1 cellular context compared by ENCODE assay signal in genomic region chr14:60248697-60249314, GRCh38.
TF ChIP-seq lines count a peak whose summit lies in the region.

Gene PPM1A, plus strand, starts transcription at chr14:60249221. Its CDS starts 33,483 bp downstream, at chr14:60282704.

TF ChIP-seq in K562, 482 proteins besides CTCF, POLR2A, EP300 and RAD21 (continued from another document and continues in another):
- peak; percentile 58 for TF ChIP-seq HMGN3 (IDR thresholded peaks at IDR 0.05; ENCODE audit: borderline replicate concordance, extremely low read depth, insufficient read length, low read depth, low read length)
- TF ChIP-seq KDM5B (IDR thresholded peaks at IDR 0.05; ENCODE audit: insufficient replicate concordance, low read depth, low read length) = peak; percentile 68
- peak; percentile 32; the same call in 1 of the 2 replicates for TF ChIP-seq RB1 (IDR thresholded peaks at IDR 0.05; ENCODE audit: low read depth)
- TF ChIP-seq NKRF (IDR thresholded peaks at IDR 0.05; ENCODE audit: borderline replicate concordance) = no peak
- TF ChIP-seq MAZ (CRISPR knock-in tag; conservative IDR thresholded peaks at IDR 0.05 in 1 of 2, IDR thresholded peaks at IDR 0.05 in 1 of 2) = peak; percentile 25 to 66; a peak in 2 of 4 replicates
- peak; percentile 30; the same call in 1 of the 2 replicates for TF ChIP-seq ETS1 (conservative IDR thresholded peaks at IDR 0.05; ENCODE audit: control insufficient read depth, low read depth, low read length)
- peak; percentile 16; the same call in 1 of the 2 replicates for TF ChIP-seq ARID1B (IDR thresholded peaks at IDR 0.05)
- no peak for TF ChIP-seq FOXJ3 (CRISPR knock-in tag; IDR thresholded peaks at IDR 0.05)
- TF ChIP-seq CREM (IDR thresholded peaks at IDR 0.05; ENCODE audit: low read depth) = peak; percentile 95
- no peak for TF ChIP-seq ZNF398 (CRISPR knock-in tag; IDR thresholded peaks at IDR 0.05)
- no peak for TF ChIP-seq HDGF (IDR thresholded peaks at IDR 0.05)
- TF ChIP-seq NFE2 (IDR thresholded peaks at IDR 0.05; ENCODE audit: low read depth) = 0 out of 2 replicates have a peak, but pooled peaks have one; percentile 4
- TF ChIP-seq GABPB1 (CRISPR knock-in tag; IDR thresholded peaks at IDR 0.05) = peak; percentile 46; the same call in 1 of the 2 replicates
- no peak for TF ChIP-seq HES1 (IDR thresholded peaks at IDR 0.05; ENCODE audit: low read depth)
- no peak for TF ChIP-seq CGGBP1 (CRISPR knock-in tag; IDR thresholded peaks at IDR 0.05)
- TF ChIP-seq ATF7 (IDR thresholded peaks at IDR 0.05) = peak; percentile 99
- TF ChIP-seq MYC (IDR thresholded peaks at IDR 0.05; ENCODE audit: low read depth, low read length) = peak; percentile 44; the same call in 1 of the 2 replicates
- TF ChIP-seq MYC (CRISPR knock-in tag; IDR thresholded peaks at IDR 0.05; ENCODE audit: borderline replicate concordance, low read depth) = no peak; the same call in 1 of the 2 replicates
- no peak for TF ChIP-seq SAFB2 (IDR thresholded peaks at IDR 0.05; ENCODE audit: borderline replicate concordance, low read depth, low read length, severe bottlenecking)
- peak; percentile 4; the same call in 1 of the 2 replicates for TF ChIP-seq POLR2H (tag; IDR thresholded peaks at IDR 0.05; ENCODE audit: low read depth)
- peak; percentile 57; the same call in 1 of the 2 replicates for TF ChIP-seq ZNF589 (CRISPR knock-in tag; IDR thresholded peaks at IDR 0.05; ENCODE audit: low read depth)
- no peak for TF ChIP-seq ZNF586 (CRISPR knock-in tag; conservative IDR thresholded peaks at IDR 0.05)
- no peak for TF ChIP-seq TARDBP (IDR thresholded peaks at IDR 0.05)
- TF ChIP-seq ZBTB12 (CRISPR knock-in tag; IDR thresholded peaks at IDR 0.05) = peak; percentile 72
- TF ChIP-seq CBX2 (IDR thresholded peaks at IDR 0.05; ENCODE audit: insufficient read depth, low read length, poor library complexity, severe bottlenecking) = no peak
- no peak for TF ChIP-seq MAX (CRISPR knock-in tag; IDR thresholded peaks at IDR 0.05)
- TF ChIP-seq ZHX1 (conservative IDR thresholded peaks at IDR 0.05; ENCODE audit: low read length) = no peak
- no peak for TF ChIP-seq GATA2 (CRISPR knock-in tag; IDR thresholded peaks at IDR 0.05)
- TF ChIP-seq POLR2B (IDR thresholded peaks at IDR 0.05; ENCODE audit: low read depth, partially characterized antibody) = peak; percentile 55
- no peak for TF ChIP-seq RBM15 (IDR thresholded peaks at IDR 0.05; ENCODE audit: insufficient read depth, low read length)
- TF ChIP-seq ZNF695 (CRISPR knock-in tag; IDR thresholded peaks at IDR 0.05) = no peak
- TF ChIP-seq ZFPM2 (CRISPR knock-in tag; IDR thresholded peaks at IDR 0.05) = no peak
- TF ChIP-seq MBD2 (IDR thresholded peaks at IDR 0.05; ENCODE audit: borderline replicate concordance, low read depth) = peak; percentile 32; the same call in 1 of the 2 replicates
- no peak for TF ChIP-seq HMG20A (CRISPR knock-in tag; conservative IDR thresholded peaks at IDR 0.05)
- no peak for TF ChIP-seq ZNF184 (CRISPR knock-in tag; IDR thresholded peaks at IDR 0.05)
- no peak for TF ChIP-seq DEAF1 (CRISPR knock-in tag; IDR thresholded peaks at IDR 0.05)
- peak; percentile 91 for TF ChIP-seq JUN (IDR thresholded peaks at IDR 0.05; ENCODE audit: borderline replicate concordance, low read depth, low read length)
- TF ChIP-seq JUN (CRISPR knock-in tag; IDR thresholded peaks at IDR 0.05; ENCODE audit: borderline replicate concordance) = no peak
- no peak for TF ChIP-seq MIER1 (IDR thresholded peaks at IDR 0.05; ENCODE audit: low read depth)
- TF ChIP-seq PHF20 (IDR thresholded peaks at IDR 0.05; ENCODE audit: partially characterized antibody) = peak; percentile 32
- TF ChIP-seq MTA3 (IDR thresholded peaks at IDR 0.05; ENCODE audit: borderline replicate concordance) = peak; percentile 54; the same call in 1 of the 2 replicates
- TF ChIP-seq CREB1 (IDR thresholded peaks at IDR 0.05) = peak; percentile 80
- peak; percentile 87 for TF ChIP-seq CREB1 (CRISPR knock-in tag; IDR thresholded peaks at IDR 0.05)
- peak; percentile 90 for TF ChIP-seq RBFOX2 (IDR thresholded peaks at IDR 0.05; ENCODE audit: low read depth, low read length)
- TF ChIP-seq TCF15 (CRISPR knock-in tag; IDR thresholded peaks at IDR 0.05) = no peak
- TF ChIP-seq NCOR1 (IDR thresholded peaks at IDR 0.05) = peak; percentile 36; the same call in 1 of the 2 replicates
- TF ChIP-seq ZFX (CRISPR knock-in tag; IDR thresholded peaks at IDR 0.05) = peak; percentile 95
- peak; percentile 94 for TF ChIP-seq JUND (IDR thresholded peaks at IDR 0.05; ENCODE audit: borderline replicate concordance, low read depth, low read length)
- TF ChIP-seq JUND (tag; IDR thresholded peaks at IDR 0.05; ENCODE audit: borderline replicate concordance, low read depth, low read length) = peak; percentile 93; the same call in 2 of the 3 replicates
- TF ChIP-seq CBFA2T3 (IDR thresholded peaks at IDR 0.05) = no peak
- no peak for TF ChIP-seq TRIM28 (IDR thresholded peaks at IDR 0.05)
- no peak for TF ChIP-seq XRCC3 (IDR thresholded peaks at IDR 0.05)
- no peak for TF ChIP-seq ZBTB34 (CRISPR knock-in tag; IDR thresholded peaks at IDR 0.05)
- TF ChIP-seq FOXP4 (CRISPR knock-in tag; IDR thresholded peaks at IDR 0.05; ENCODE audit: borderline replicate concordance) = no peak
- no peak for TF ChIP-seq MTF1 (CRISPR knock-in tag; IDR thresholded peaks at IDR 0.05; ENCODE audit: borderline replicate concordance)
- TF ChIP-seq TEAD1 (CRISPR knock-in tag; IDR thresholded peaks at IDR 0.05) = no peak
